In the genomic region with DNA sequence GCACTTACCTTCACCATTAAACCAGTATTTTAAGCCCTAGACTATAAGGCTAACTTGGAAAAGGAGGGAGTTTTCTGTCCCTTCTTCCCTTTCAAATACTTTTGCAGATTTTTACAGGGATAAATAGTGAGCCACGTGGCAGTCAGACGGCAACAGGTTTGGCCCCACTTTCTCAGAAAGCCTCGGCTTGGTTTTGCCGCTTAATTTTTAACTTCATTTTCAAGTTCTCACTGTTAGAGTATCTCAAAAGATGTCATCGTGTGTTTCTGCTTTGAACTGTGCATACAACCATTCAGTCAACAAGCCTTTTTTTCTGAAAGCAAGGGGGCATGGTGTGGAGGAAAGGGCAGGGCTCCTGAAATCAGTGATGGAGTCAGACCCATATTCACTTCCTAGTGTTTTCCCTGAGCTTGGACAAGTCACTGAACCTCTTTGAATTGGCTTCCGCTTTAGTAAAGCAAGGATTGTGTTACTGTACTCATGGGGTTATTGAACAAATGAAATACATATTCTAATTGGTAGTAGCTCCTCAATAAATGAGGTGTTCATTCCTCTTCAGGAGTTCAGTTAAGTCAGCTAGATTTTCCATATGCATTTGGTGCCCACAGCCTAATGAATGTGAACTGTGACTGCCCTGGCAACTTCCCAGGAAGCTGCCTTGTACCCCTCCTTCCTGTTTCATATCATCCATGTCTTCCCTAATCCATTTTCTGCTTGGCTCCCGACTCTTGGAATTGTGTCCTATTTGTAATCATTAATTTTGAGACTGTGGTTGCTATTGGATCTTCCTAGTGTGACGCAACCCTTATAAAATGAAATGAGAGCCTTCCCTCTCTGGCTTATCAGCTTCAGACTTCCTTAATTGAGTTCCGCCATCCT, we compare ENCODE assay signal across 1 cellular context.
TF ChIP-seq lines count a peak whose summit lies in the region.

A gene with protein sequence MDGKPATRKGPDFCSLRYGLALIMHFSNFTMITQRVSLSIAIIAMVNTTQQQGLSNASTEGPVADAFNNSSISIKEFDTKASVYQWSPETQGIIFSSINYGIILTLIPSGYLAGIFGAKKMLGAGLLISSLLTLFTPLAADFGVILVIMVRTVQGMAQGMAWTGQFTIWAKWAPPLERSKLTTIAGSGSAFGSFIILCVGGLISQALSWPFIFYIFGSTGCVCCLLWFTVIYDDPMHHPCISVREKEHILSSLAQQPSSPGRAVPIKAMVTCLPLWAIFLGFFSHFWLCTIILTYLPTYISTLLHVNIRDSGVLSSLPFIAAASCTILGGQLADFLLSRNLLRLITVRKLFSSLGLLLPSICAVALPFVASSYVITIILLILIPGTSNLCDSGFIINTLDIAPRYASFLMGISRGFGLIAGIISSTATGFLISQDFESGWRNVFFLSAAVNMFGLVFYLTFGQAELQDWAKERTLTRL (minus strand): TSS at position 160 of the 879 bp plus-strand sequence. CDS start 4,895 bp downstream, outside the sequence.

TF ChIP-seq in HepG2, 621 proteins besides CTCF, POLR2A, EP300 and RAD21 (continued from another document and continues in another):
- TF ChIP-seq, protein P1, sequence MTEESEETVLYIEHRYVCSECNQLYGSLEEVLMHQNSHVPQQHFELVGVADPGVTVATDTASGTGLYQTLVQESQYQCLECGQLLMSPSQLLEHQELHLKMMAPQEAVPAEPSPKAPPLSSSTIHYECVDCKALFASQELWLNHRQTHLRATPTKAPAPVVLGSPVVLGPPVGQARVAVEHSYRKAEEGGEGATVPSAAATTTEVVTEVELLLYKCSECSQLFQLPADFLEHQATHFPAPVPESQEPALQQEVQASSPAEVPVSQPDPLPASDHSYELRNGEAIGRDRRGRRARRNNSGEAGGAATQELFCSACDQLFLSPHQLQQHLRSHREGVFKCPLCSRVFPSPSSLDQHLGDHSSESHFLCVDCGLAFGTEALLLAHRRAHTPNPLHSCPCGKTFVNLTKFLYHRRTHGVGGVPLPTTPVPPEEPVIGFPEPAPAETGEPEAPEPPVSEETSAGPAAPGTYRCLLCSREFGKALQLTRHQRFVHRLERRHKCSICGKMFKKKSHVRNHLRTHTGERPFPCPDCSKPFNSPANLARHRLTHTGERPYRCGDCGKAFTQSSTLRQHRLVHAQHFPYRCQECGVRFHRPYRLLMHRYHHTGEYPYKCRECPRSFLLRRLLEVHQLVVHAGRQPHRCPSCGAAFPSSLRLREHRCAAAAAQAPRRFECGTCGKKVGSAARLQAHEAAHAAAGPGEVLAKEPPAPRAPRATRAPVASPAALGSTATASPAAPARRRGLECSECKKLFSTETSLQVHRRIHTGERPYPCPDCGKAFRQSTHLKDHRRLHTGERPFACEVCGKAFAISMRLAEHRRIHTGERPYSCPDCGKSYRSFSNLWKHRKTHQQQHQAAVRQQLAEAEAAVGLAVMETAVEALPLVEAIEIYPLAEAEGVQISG (CRISPR knock-in tag; IDR thresholded peaks at IDR 0.05): peak; percentile 24; the same call in 1 of the 2 replicates
- 0 out of 2 replicates have a peak, but pooled peaks have one; percentile 14 for TF ChIP-seq TSC22D2 (CRISPR knock-in tag; IDR thresholded peaks at IDR 0.05; ENCODE audit: borderline replicate concordance)
- TF ChIP-seq, protein P2, sequence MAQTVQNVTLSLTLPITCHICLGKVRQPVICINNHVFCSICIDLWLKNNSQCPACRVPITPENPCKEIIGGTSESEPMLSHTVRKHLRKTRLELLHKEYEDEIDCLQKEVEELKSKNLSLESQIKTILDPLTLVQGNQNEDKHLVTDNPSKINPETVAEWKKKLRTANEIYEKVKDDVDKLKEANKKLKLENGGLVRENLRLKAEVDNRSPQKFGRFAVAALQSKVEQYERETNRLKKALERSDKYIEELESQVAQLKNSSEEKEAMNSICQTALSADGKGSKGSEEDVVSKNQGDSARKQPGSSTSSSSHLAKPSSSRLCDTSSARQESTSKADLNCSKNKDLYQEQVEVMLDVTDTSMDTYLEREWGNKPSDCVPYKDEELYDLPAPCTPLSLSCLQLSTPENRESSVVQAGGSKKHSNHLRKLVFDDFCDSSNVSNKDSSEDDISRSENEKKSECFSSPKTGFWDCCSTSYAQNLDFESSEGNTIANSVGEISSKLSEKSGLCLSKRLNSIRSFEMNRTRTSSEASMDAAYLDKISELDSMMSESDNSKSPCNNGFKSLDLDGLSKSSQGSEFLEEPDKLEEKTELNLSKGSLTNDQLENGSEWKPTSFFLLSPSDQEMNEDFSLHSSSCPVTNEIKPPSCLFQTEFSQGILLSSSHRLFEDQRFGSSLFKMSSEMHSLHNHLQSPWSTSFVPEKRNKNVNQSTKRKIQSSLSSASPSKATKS (CRISPR knock-in tag; IDR thresholded peaks at IDR 0.05): peak; percentile 64; the same call in 1 of the 2 replicates
- peak; percentile 45; the same call in 1 of the 2 replicates for TF ChIP-seq ZNF614 (CRISPR knock-in tag; IDR thresholded peaks at IDR 0.05; ENCODE audit: borderline replicate concordance)
- no peak for TF ChIP-seq ZSCAN22 (CRISPR knock-in tag; IDR thresholded peaks at IDR 0.05)
- no peak for TF ChIP-seq NFKBIZ (CRISPR knock-in tag; IDR thresholded peaks at IDR 0.05)
- TF ChIP-seq SOX5 (CRISPR knock-in tag; IDR thresholded peaks at IDR 0.05; ENCODE audit: borderline replicate concordance): peak; percentile 79; the same call in 1 of the 2 replicates
- TF ChIP-seq, protein P3, sequence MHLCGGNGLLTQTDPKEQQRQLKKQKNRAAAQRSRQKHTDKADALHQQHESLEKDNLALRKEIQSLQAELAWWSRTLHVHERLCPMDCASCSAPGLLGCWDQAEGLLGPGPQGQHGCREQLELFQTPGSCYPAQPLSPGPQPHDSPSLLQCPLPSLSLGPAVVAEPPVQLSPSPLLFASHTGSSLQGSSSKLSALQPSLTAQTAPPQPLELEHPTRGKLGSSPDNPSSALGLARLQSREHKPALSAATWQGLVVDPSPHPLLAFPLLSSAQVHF (CRISPR knock-in tag; IDR thresholded peaks at IDR 0.05): no peak
- TF ChIP-seq, protein P4, sequence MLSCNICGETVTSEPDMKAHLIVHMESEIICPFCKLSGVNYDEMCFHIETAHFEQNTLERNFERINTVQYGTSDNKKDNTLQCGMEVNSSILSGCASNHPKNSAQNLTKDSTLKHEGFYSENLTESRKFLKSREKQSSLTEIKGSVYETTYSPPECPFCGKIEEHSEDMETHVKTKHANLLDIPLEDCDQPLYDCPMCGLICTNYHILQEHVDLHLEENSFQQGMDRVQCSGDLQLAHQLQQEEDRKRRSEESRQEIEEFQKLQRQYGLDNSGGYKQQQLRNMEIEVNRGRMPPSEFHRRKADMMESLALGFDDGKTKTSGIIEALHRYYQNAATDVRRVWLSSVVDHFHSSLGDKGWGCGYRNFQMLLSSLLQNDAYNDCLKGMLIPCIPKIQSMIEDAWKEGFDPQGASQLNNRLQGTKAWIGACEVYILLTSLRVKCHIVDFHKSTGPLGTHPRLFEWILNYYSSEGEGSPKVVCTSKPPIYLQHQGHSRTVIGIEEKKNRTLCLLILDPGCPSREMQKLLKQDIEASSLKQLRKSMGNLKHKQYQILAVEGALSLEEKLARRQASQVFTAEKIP (CRISPR knock-in tag; IDR thresholded peaks at IDR 0.05; ENCODE audit: borderline replicate concordance): no peak
- no peak for TF ChIP-seq CBX1 (IDR thresholded peaks at IDR 0.05; ENCODE audit: low read depth)
- TF ChIP-seq KMT2B (CRISPR knock-in tag; IDR thresholded peaks at IDR 0.05): 0 out of 2 replicates have a peak, but pooled peaks have one; percentile 36
- TF ChIP-seq HDAC1 (CRISPR knock-in tag; IDR thresholded peaks at IDR 0.05): peak; percentile 57
- TF ChIP-seq, protein P5, sequence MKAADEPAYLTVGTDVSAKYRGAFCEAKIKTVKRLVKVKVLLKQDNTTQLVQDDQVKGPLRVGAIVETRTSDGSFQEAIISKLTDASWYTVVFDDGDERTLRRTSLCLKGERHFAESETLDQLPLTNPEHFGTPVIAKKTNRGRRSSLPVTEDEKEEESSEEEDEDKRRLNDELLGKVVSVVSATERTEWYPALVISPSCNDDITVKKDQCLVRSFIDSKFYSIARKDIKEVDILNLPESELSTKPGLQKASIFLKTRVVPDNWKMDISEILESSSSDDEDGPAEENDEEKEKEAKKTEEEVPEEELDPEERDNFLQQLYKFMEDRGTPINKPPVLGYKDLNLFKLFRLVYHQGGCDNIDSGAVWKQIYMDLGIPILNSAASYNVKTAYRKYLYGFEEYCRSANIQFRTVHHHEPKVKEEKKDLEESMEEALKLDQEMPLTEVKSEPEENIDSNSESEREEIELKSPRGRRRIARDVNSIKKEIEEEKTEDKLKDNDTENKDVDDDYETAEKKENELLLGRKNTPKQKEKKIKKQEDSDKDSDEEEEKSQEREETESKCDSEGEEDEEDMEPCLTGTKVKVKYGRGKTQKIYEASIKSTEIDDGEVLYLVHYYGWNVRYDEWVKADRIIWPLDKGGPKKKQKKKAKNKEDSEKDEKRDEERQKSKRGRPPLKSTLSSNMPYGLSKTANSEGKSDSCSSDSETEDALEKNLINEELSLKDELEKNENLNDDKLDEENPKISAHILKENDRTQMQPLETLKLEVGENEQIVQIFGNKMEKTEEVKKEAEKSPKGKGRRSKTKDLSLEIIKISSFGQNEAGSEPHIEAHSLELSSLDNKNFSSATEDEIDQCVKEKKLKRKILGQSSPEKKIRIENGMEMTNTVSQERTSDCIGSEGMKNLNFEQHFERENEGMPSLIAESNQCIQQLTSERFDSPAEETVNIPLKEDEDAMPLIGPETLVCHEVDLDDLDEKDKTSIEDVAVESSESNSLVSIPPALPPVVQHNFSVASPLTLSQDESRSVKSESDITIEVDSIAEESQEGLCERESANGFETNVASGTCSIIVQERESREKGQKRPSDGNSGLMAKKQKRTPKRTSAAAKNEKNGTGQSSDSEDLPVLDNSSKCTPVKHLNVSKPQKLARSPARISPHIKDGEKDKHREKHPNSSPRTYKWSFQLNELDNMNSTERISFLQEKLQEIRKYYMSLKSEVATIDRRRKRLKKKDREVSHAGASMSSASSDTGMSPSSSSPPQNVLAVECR (CRISPR knock-in tag; IDR thresholded peaks at IDR 0.05; ENCODE audit: borderline replicate concordance): no peak; the same call in 1 of the 2 replicates
- TF ChIP-seq TBX2 (CRISPR knock-in tag; IDR thresholded peaks at IDR 0.05; ENCODE audit: borderline replicate concordance): peak; percentile 80; the same call in 1 of the 2 replicates
- 0 out of 2 replicates have a peak, but pooled peaks have one; percentile 31 for TF ChIP-seq ZFP37 (CRISPR knock-in tag; IDR thresholded peaks at IDR 0.05; ENCODE audit: borderline replicate concordance)
- TF ChIP-seq FOXJ3 (CRISPR knock-in tag; IDR thresholded peaks at IDR 0.05; ENCODE audit: borderline replicate concordance): peak; percentile 39; the same call in 1 of the 2 replicates
- no peak for TF ChIP-seq CENPT (CRISPR knock-in tag; IDR thresholded peaks at IDR 0.05; ENCODE audit: low read depth)
- TF ChIP-seq HNRNPLL (IDR thresholded peaks at IDR 0.05; ENCODE audit: low read depth, low read length, poor library complexity, severe bottlenecking): no peak
- TF ChIP-seq NFIC (IDR thresholded peaks at IDR 0.05; ENCODE audit: low read length): peak; percentile 60
- TF ChIP-seq ZNF263 (CRISPR knock-in tag; IDR thresholded peaks at IDR 0.05): no peak
- TF ChIP-seq ZNF282 (IDR thresholded peaks at IDR 0.05; ENCODE audit: partially characterized antibody): no peak
- no peak for TF ChIP-seq ZNF672 (CRISPR knock-in tag; IDR thresholded peaks at IDR 0.05)
- TF ChIP-seq, protein P6, sequence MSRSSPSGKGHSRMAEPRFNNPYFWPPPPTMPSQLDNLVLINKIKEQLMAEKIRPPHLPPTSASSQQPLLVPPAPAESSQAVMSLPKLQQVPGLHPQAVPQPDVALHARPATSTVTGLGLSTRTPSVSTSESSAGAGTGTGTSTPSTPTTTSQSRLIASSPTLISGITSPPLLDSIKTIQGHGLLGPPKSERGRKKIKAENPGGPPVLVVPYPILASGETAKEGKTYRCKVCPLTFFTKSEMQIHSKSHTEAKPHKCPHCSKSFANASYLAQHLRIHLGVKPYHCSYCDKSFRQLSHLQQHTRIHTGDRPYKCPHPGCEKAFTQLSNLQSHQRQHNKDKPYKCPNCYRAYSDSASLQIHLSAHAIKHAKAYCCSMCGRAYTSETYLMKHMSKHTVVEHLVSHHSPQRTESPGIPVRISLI (CRISPR knock-in tag; IDR thresholded peaks at IDR 0.05; ENCODE audit: borderline replicate concordance): peak; percentile 93
- TF ChIP-seq ZNF160 (CRISPR knock-in tag; IDR thresholded peaks at IDR 0.05): no peak
- TF ChIP-seq ZNF883 (CRISPR knock-in tag; IDR thresholded peaks at IDR 0.05; ENCODE audit: not compliant biosample characterization): no peak
- TF ChIP-seq TMF1 (CRISPR knock-in tag; IDR thresholded peaks at IDR 0.05; ENCODE audit: low read depth): peak; percentile 32; the same call in 1 of the 2 replicates
- TF ChIP-seq, protein P7, sequence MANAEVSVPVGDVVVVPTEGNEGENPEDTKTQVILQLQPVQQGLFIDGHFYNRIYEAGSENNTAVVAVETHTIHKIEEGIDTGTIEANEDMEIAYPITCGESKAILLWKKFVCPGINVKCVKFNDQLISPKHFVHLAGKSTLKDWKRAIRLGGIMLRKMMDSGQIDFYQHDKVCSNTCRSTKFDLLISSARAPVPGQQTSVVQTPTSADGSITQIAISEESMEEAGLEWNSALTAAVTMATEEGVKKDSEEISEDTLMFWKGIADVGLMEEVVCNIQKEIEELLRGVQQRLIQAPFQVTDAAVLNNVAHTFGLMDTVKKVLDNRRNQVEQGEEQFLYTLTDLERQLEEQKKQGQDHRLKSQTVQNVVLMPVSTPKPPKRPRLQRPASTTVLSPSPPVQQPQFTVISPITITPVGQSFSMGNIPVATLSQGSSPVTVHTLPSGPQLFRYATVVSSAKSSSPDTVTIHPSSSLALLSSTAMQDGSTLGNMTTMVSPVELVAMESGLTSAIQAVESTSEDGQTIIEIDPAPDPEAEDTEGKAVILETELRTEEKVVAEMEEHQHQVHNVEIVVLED (CRISPR knock-in tag; IDR thresholded peaks at IDR 0.05; ENCODE audit: borderline replicate concordance): 0 out of 2 replicates have a peak, but pooled peaks have one; percentile 15
- no peak for TF ChIP-seq ZNF530 (CRISPR knock-in tag; IDR thresholded peaks at IDR 0.05; ENCODE audit: low read depth)
- TF ChIP-seq IKZF4 (CRISPR knock-in tag; IDR thresholded peaks at IDR 0.05; ENCODE audit: borderline replicate concordance, low read depth, not compliant biosample characterization): no peak
- 0 out of 2 replicates have a peak, but pooled peaks have one; percentile 67 for TF ChIP-seq ZNF556 (CRISPR knock-in tag; IDR thresholded peaks at IDR 0.05; ENCODE audit: borderline replicate concordance)
- TF ChIP-seq SETDB1 (CRISPR knock-in tag; IDR thresholded peaks at IDR 0.05; ENCODE audit: borderline replicate concordance): peak; percentile 65; the same call in 1 of the 2 replicates
- TF ChIP-seq MIER3 (CRISPR knock-in tag; IDR thresholded peaks at IDR 0.05; ENCODE audit: borderline replicate concordance): peak; percentile 37; the same call in 1 of the 2 replicates
- no peak for TF ChIP-seq ZNF329 (CRISPR knock-in tag; IDR thresholded peaks at IDR 0.05; ENCODE audit: low read depth)
- TF ChIP-seq YEATS2 (CRISPR knock-in tag; IDR thresholded peaks at IDR 0.05; ENCODE audit: borderline replicate concordance): 0 out of 2 replicates have a peak, but pooled peaks have one; percentile 49
- TF ChIP-seq PHF8 (CRISPR knock-in tag; IDR thresholded peaks at IDR 0.05): 0 out of 2 replicates have a peak, but pooled peaks have one; percentile 32
- peak; percentile 49 for TF ChIP-seq TEAD3 (CRISPR knock-in tag; optimal IDR thresholded peaks at IDR 0.05; ENCODE audit: borderline replicate concordance)
- TF ChIP-seq GFI1 (CRISPR knock-in tag; IDR thresholded peaks at IDR 0.05; ENCODE audit: borderline replicate concordance): peak; percentile 45; the same call in 1 of the 2 replicates
- TF ChIP-seq ZNF468 (CRISPR knock-in tag; IDR thresholded peaks at IDR 0.05): no peak
- TF ChIP-seq SRSF9 (IDR thresholded peaks at IDR 0.05; ENCODE audit: borderline replicate concordance, insufficient read depth, low read depth, low read length, poor library complexity, severe bottlenecking): no peak
- no peak for TF ChIP-seq ZNF496 (CRISPR knock-in tag; IDR thresholded peaks at IDR 0.05; ENCODE audit: insufficient replicate concordance)
- peak; percentile 74 for TF ChIP-seq ZNF644 (CRISPR knock-in tag; IDR thresholded peaks at IDR 0.05; ENCODE audit: low read depth)
- TF ChIP-seq ZNF501 (CRISPR knock-in tag; IDR thresholded peaks at IDR 0.05): 0 out of 2 replicates have a peak, but pooled peaks have one; percentile 70
